Comparison of ENCODE assay signal across 8 cellular contexts in genomic region chr14:102304611-102305506, GRCh38. TPM values are rescaled to one million over a fixed set of nuclear protein-coding genes. Genes with fewer than 3 reads are reported as not detected.
DNase-seq lines count a peak whose midpoint lies in the region; ATAC-seq and TF ChIP-seq lines count a peak whose summit lies in the region.

MOK (minus strand) TSS chr14:102305164; CDS start chr14:102304968, 196 bp downstream.

- ATAC-seq in DND-41 (ENCODE audit: insufficient read depth, low read depth) (peak; percentile 96), naive B cell (ENCODE audit: low read depth in 2 of 2) (peak; percentile 94 to 95)
- peak; percentile 99 for ATAC-seq in activated T-helper 17 cell treated with anti-CD3 and anti-CD28 coated beads, Interleukin-2, amount 50 U/mL, for 72 hours (replicated peaks)
- ATAC-seq in stimulated activated effector memory CD8-positive, alpha-beta T cell treated with anti-CD3 and anti-CD28 coated beads, Interleukin-12 subunit alpha, Interleukin-12 subunit beta, amount 100 ng/mL, for 72 hours = peak; percentile 98

- H3K36me3 Mint-ChIP-seq in activated T-helper 17 cell treated with anti-CD3 and anti-CD28 coated beads, Interleukin-2, amount 50 U/mL, for 72 hours (ENCODE audit: low read depth) = peaks cover 6% of the 10 kb centered on the region
- H3K36me3 Mint-ChIP-seq in naive B cell = no peaks in the 10 kb centered on the region
- H3K36me3 Mint-ChIP-seq in stimulated activated effector memory CD8-positive, alpha-beta T cell treated with anti-CD3 and anti-CD28 coated beads, Interleukin-12 subunit alpha, Interleukin-12 subunit beta, amount 100 ng/mL, for 72 hours = peaks cover 14% of the 10 kb centered on the region

- no peaks in the 10 kb centered on the region for H4K20me1 ChIP-seq in DND-41 (ENCODE audit: insufficient read depth, low read length)

- H3K4me2 ChIP-seq in DND-41 (ENCODE audit: insufficient read depth, low read length) = peak within 1 kb of the TSS; percentile 70

- H3K27ac Mint-ChIP-seq in activated T-helper 17 cell treated with anti-CD3 and anti-CD28 coated beads, Interleukin-2, amount 50 U/mL, for 72 hours = peak within 1 kb of the TSS; percentile 100
- peak within 1 kb of the TSS; percentile 97 to 99 (median 98) for H3K27ac Mint-ChIP-seq in naive B cell
- peak within 1 kb of the TSS; percentile 98 for H3K27ac Mint-ChIP-seq in stimulated activated effector memory CD8-positive, alpha-beta T cell treated with anti-CD3 and anti-CD28 coated beads, Interleukin-12 subunit alpha, Interleukin-12 subunit beta, amount 100 ng/mL, for 72 hours

- H3K4me3 Mint-ChIP-seq in activated T-helper 17 cell treated with anti-CD3 and anti-CD28 coated beads, Interleukin-2, amount 50 U/mL, for 72 hours = peak within 1 kb of the TSS; percentile 95
- peak within 1 kb of the TSS; percentile 86 to 97 (median 97) for H3K4me3 Mint-ChIP-seq in naive B cell
- peak within 1 kb of the TSS; percentile 89 for H3K4me3 Mint-ChIP-seq in stimulated activated effector memory CD8-positive, alpha-beta T cell treated with anti-CD3 and anti-CD28 coated beads, Interleukin-12 subunit alpha, Interleukin-12 subunit beta, amount 100 ng/mL, for 72 hours

- no peaks in the 10 kb centered on the region for H3K9me3 ChIP-seq in DND-41 (ENCODE audit: insufficient read depth, low read length, severe bottlenecking)

- TF ChIP-seq CTCF in DND-41 (IDR thresholded peaks at IDR 0.05; ENCODE audit: borderline replicate concordance, extremely low read depth, low read length, poor library complexity, severe bottlenecking) (no peak), LNCaP clone FGC (IDR thresholded peaks at IDR 0.05; ENCODE audit: control insufficient read depth, extremely low read depth, insufficient read depth) (no peak), fibroblast of mammary gland (conservative IDR thresholded peaks at IDR 0.05; ENCODE audit: control insufficient read depth, insufficient read depth, low read depth, low read length) (no peak)

- H3K4me3 ChIP-seq in DND-41 (ENCODE audit: low read depth in 1 of 2, low read length in 2 of 2) (peak within 1 kb of the TSS; percentile 37 to 75; a peak in 3 of 4 replicates), LNCaP clone FGC (ENCODE audit: low read depth, low read length) (peak within 1 kb of the TSS; percentile 83), fibroblast of mammary gland (ENCODE audit: control insufficient read depth, low read depth, low read length) (peak within 1 kb of the TSS; percentile 92)

- H3K79me2 ChIP-seq in DND-41 (ENCODE audit: insufficient read depth, low read length) = no peaks in the 10 kb centered on the region

- H3K27me3 Mint-ChIP-seq in activated T-helper 17 cell treated with anti-CD3 and anti-CD28 coated beads, Interleukin-2, amount 50 U/mL, for 72 hours = no peaks in the 10 kb centered on the region
- peaks cover 0 to 10% (median 0%) of the 10 kb centered on the region in 3 donors for H3K27me3 Mint-ChIP-seq in naive B cell

- H3K27me3 ChIP-seq in DND-41 (ENCODE audit: insufficient read depth, low read length, poor library complexity) = no peaks in the 10 kb centered on the region

- H3K9me3 Mint-ChIP-seq in activated T-helper 17 cell treated with anti-CD3 and anti-CD28 coated beads, Interleukin-2, amount 50 U/mL, for 72 hours = no peaks in the 10 kb centered on the region
- H3K9me3 Mint-ChIP-seq in naive B cell = no peaks in the 10 kb centered on the region
- H3K9me3 Mint-ChIP-seq in stimulated activated effector memory CD8-positive, alpha-beta T cell treated with anti-CD3 and anti-CD28 coated beads, Interleukin-12 subunit alpha, Interleukin-12 subunit beta, amount 100 ng/mL, for 72 hours = no peaks in the 10 kb centered on the region

- peak within 1 kb of the TSS; percentile 90 for H2AFZ ChIP-seq in DND-41 (ENCODE audit: low read depth, low read length)

- no peak within 1 kb of the TSS for H3K27ac ChIP-seq in DND-41 (ENCODE audit: low read length)

- H3K4me1 Mint-ChIP-seq in activated T-helper 17 cell treated with anti-CD3 and anti-CD28 coated beads, Interleukin-2, amount 50 U/mL, for 72 hours = peaks cover 6% of the 10 kb centered on the region
- H3K4me1 Mint-ChIP-seq in naive B cell = peaks cover 6 to 10% (median 7%) of the 10 kb centered on the region in 3 donors
- peaks cover 12% of the 10 kb centered on the region for H3K4me1 Mint-ChIP-seq in stimulated activated effector memory CD8-positive, alpha-beta T cell treated with anti-CD3 and anti-CD28 coated beads, Interleukin-12 subunit alpha, Interleukin-12 subunit beta, amount 100 ng/mL, for 72 hours

- peak within 1 kb of the TSS; percentile 37 for H3K9ac ChIP-seq in DND-41 (ENCODE audit: low read depth, low read length)

- peaks cover 12% of the 10 kb centered on the region for H3K4me1 ChIP-seq in DND-41 (ENCODE audit: insufficient read depth, low read length)

- H3K36me3 ChIP-seq in DND-41 (ENCODE audit: insufficient read depth, low read length) = no peaks in the 10 kb centered on the region

- peak; percentile 97 for DNase-seq in DND-41
- peak; percentile 95 for DNase-seq in H4 (ENCODE audit: low spot score)
- DNase-seq in LNCaP clone FGC (ENCODE audit: low read depth) = peak; percentile 85
- peak; percentile 92 for DNase-seq in RPMI7951 (ENCODE audit: low read depth)
- peak; percentile 97 for DNase-seq in fibroblast of mammary gland (ENCODE audit: low read depth)
- peak; percentile 98 for DNase-seq in naive B cell
- DNase-seq in stimulated activated effector memory CD8-positive, alpha-beta T cell treated with anti-CD3 and anti-CD28 coated beads, Interleukin-12 subunit alpha, Interleukin-12 subunit beta, amount 100 ng/mL, for 72 hours (ENCODE audit: low spot score in 2 of 2) = peak; percentile 98 to 100

RNA-seq across cellular contexts. Expression of gene MOK, which starts in this region (rescaled TPM):
- 1.6 and 2.0 TPM in 2 replicates for total RNA-seq in H4 (2014; rRNA removed; shearing (Covaris generic))
- 32.8 and 38.4 TPM in 2 replicates for total RNA-seq in RPMI7951 (2014; rRNA removed; shearing (Covaris generic))
- 1 to 10 TPM; 2.3 to 5.5 TPM for total RNA-seq in activated T-helper 17 cell treated with anti-CD3 and anti-CD28 coated beads, Interleukin-2, amount 50 U/mL, for 72 hours
- 1 to 10 TPM in 3 of 6 donors, under 1 TPM in 2, not detected in 1; 0.64 to 2.0 (median 1.2) TPM for polyA plus RNA-seq in naive B cell (ENCODE audit: low read depth in 6 of 6)
